8 cellular contexts compared by ENCODE assay signal in genomic region chr3:46931631-46932441, GRCh38. TPM values are rescaled to one million over a fixed set of nuclear protein-coding genes. Genes with fewer than 3 reads are reported as not detected.
DNase-seq lines count a peak whose midpoint lies in the region; ATAC-seq, FAIRE-seq and TF ChIP-seq lines count a peak whose summit lies in the region.

No MANE protein-coding gene starts in this region.

- no peak for TF ChIP-seq EP300 in A549 (IDR thresholded peaks at IDR 0.05)

- no peak for TF ChIP-seq RAD21 in A549 (conservative IDR thresholded peaks at IDR 0.05 in 1 of 2, IDR thresholded peaks at IDR 0.05 in 1 of 2)

- H3K9me3 ChIP-seq in A549, result peaks cover 6% of the 10 kb centered on the region; the same call in 1 of the 3 replicates
- H3K9me3 ChIP-seq in left ventricle myocardium inferior (replicated peaks), result no peaks in the 10 kb centered on the region

- H3K4me1 ChIP-seq in A549, result peaks cover 86% of the 10 kb centered on the region
- peaks cover 100% of the 10 kb centered on the region for H3K4me1 ChIP-seq in left ventricle myocardium inferior

- H3K4me3 Mint-ChIP-seq in activated T-helper 17 cell treated with anti-CD3 and anti-CD28 coated beads, Interleukin-2, amount 50 U/mL, for 72 hours, result peak overlapping the region; percentile 46
- H3K4me3 Mint-ChIP-seq in stimulated activated effector memory CD8-positive, alpha-beta T cell treated with anti-CD3 and anti-CD28 coated beads, Interleukin-12 subunit alpha, Interleukin-12 subunit beta, amount 100 ng/mL, for 72 hours, result peak overlapping the region; percentile 42

- H3K4me3 ChIP-seq in A549 (no peak overlapping the region), left ventricle myocardium inferior (peak overlapping the region; percentile 23)

- H3K4me2 ChIP-seq in A549, result peak overlapping the region; percentile 63

- no peaks in the 10 kb centered on the region for H3K36me3 ChIP-seq in left ventricle myocardium inferior

- peak overlapping the region; percentile 78 for H3K27ac Mint-ChIP-seq in activated T-helper 17 cell treated with anti-CD3 and anti-CD28 coated beads, Interleukin-2, amount 50 U/mL, for 72 hours
- H3K27ac Mint-ChIP-seq in stimulated activated effector memory CD8-positive, alpha-beta T cell treated with anti-CD3 and anti-CD28 coated beads, Interleukin-12 subunit alpha, Interleukin-12 subunit beta, amount 100 ng/mL, for 72 hours, result peak overlapping the region; percentile 88

- H3K27ac ChIP-seq in A549 (peak overlapping the region; percentile 85 to 88), left ventricle myocardium inferior (replicated peaks) (peak overlapping the region; percentile 90)

- TF ChIP-seq CTCF in A549 (IDR thresholded peaks at IDR 0.05), result no peak
- TF ChIP-seq CTCF in left ventricle myocardium inferior (IDR thresholded peaks at IDR 0.05; ENCODE audit: borderline replicate concordance), result no peak

- no peaks in the 10 kb centered on the region for H3K27me3 ChIP-seq in left ventricle myocardium inferior (ENCODE audit: low read depth)

- intact Hi-C loops in left ventricle myocardium inferior (cut with micrococcal nuclease), result no loop called here

- FAIRE-seq in A549 (lab: Jason Lieb, UNC), result no peak

- ATAC-seq in A549, result peak; percentile 15 to 46; a peak in 3 of 6 replicates
- peak; percentile 55 for ATAC-seq in activated T-helper 17 cell treated with anti-CD3 and anti-CD28 coated beads, Interleukin-2, amount 50 U/mL, for 72 hours (replicated peaks)
- ATAC-seq in stimulated activated effector memory CD8-positive, alpha-beta T cell treated with anti-CD3 and anti-CD28 coated beads, Interleukin-12 subunit alpha, Interleukin-12 subunit beta, amount 100 ng/mL, for 72 hours, result peak; percentile 53
- no peak for ATAC-seq in HG03565 (IDR thresholded peaks at IDR 0.05; ENCODE audit: unreplicated experiment)
- no peak for ATAC-seq in HG03378 (IDR thresholded peaks at IDR 0.05; ENCODE audit: unreplicated experiment)

- DNase-seq in A549 (ENCODE audit: low read depth in 1 of 2, low spot score in 1 of 2) (peak in 1 of 2 experiments; percentile 35), HT1080 (ENCODE audit: low read depth) (peak; percentile 50), left ventricle myocardium inferior (peak; percentile 71), HCEC 1CT (no peak)
- no peak for DNase-seq in stimulated activated effector memory CD8-positive, alpha-beta T cell treated with anti-CD3 and anti-CD28 coated beads, Interleukin-12 subunit alpha, Interleukin-12 subunit beta, amount 100 ng/mL, for 72 hours (ENCODE audit: low spot score in 2 of 2)

- no peaks in the 10 kb centered on the region for H3K27me3 Mint-ChIP-seq in activated T-helper 17 cell treated with anti-CD3 and anti-CD28 coated beads, Interleukin-2, amount 50 U/mL, for 72 hours

- H3K36me3 Mint-ChIP-seq in activated T-helper 17 cell treated with anti-CD3 and anti-CD28 coated beads, Interleukin-2, amount 50 U/mL, for 72 hours (ENCODE audit: low read depth), result peaks cover 50% of the 10 kb centered on the region
- peaks cover 54% of the 10 kb centered on the region for H3K36me3 Mint-ChIP-seq in stimulated activated effector memory CD8-positive, alpha-beta T cell treated with anti-CD3 and anti-CD28 coated beads, Interleukin-12 subunit alpha, Interleukin-12 subunit beta, amount 100 ng/mL, for 72 hours

- WGBS in A549 (ENCODE audit: missing lambda C conversion rate), result 35% methylated on average over 6 of the region's 6 CpGs

- CTCF ChIA-PET in A549 (lab: Yijun Ruan, JAX), result interaction anchor here (1.1 to 5.3 kb wide), 3 partner anchors 8 to 23 kb away, joined by 3 to 62 read pairs (median 4); no protein-coding TSS in a partner anchor

- POLR2A ChIA-PET in A549 (lab: Yijun Ruan, JAX), result interaction anchor here (1.4 kb wide), 1 partner anchor 45 kb away, joined by 6 read pairs; the partner anchor contains the start of gene CCDC12

- peaks cover 44% of the 10 kb centered on the region for H3K4me1 Mint-ChIP-seq in activated T-helper 17 cell treated with anti-CD3 and anti-CD28 coated beads, Interleukin-2, amount 50 U/mL, for 72 hours
- peaks cover 70% of the 10 kb centered on the region for H3K4me1 Mint-ChIP-seq in stimulated activated effector memory CD8-positive, alpha-beta T cell treated with anti-CD3 and anti-CD28 coated beads, Interleukin-12 subunit alpha, Interleukin-12 subunit beta, amount 100 ng/mL, for 72 hours

- TF ChIP-seq POLR2A in A549 (IDR thresholded peaks at IDR 0.05; ENCODE audit: low read length), result no peak

- peaks cover 5% of the 10 kb centered on the region for H3K9me3 Mint-ChIP-seq in activated T-helper 17 cell treated with anti-CD3 and anti-CD28 coated beads, Interleukin-2, amount 50 U/mL, for 72 hours
- peaks cover 6% of the 10 kb centered on the region for H3K9me3 Mint-ChIP-seq in stimulated activated effector memory CD8-positive, alpha-beta T cell treated with anti-CD3 and anti-CD28 coated beads, Interleukin-12 subunit alpha, Interleukin-12 subunit beta, amount 100 ng/mL, for 72 hours

TF ChIP-seq in A549, 52 proteins besides CTCF, POLR2A, EP300 and RAD21:
- TF ChIP-seq CEBPB (IDR thresholded peaks at IDR 0.05) (no peak), RNF2 (IDR thresholded peaks at IDR 0.05; ENCODE audit: borderline replicate concordance, low read depth) (no peak), PHF8 (IDR thresholded peaks at IDR 0.05; ENCODE audit: borderline replicate concordance, low read depth) (no peak), MAX (IDR thresholded peaks at IDR 0.05) (no peak)

RNA-seq across cellular contexts. Expression of gene CCDC12, which starts 44.7 kb away (rescaled TPM):
- 21.7 and 34.8 TPM in 2 replicates for polyA plus RNA-seq in A549 (2011; rRNA removed)
- polyA plus RNA-seq in A549 (2012; cell fraction: cytosol; rRNA removed), result 53.8 and 83.7 TPM in 2 replicates
- 44.0 and 54.7 TPM in 2 replicates for polyA plus RNA-seq in A549 (2012; cell fraction: nucleus; rRNA removed)
- polyA plus RNA-seq in A549 (2017; fragmentation: RNase III; extraction: RNeasy Plus Mini Kit Qiagen cat#74134 plus additional on column Dnase treatment), result 74.2 to 81.0 TPM (median 79.2 TPM) in 3 replicates
- 30.5 and 33.9 TPM in 2 replicates for polyA minus RNA-seq in A549 (2011; rRNA and poly(A)+ RNA removed)
- 38.9 and 40.6 TPM in 2 replicates for total RNA-seq in HT1080 (2014; rRNA removed; shearing (Covaris generic))
- polyA plus RNA-seq in HT1080 (2015; cell fraction: cytosol; rRNA removed), result 21.9 and 31.9 TPM in 2 replicates
- 17.6 and 18.7 TPM in 2 replicates for polyA plus RNA-seq in HT1080 (2015; cell fraction: nucleus; rRNA removed)
- total RNA-seq in activated T-helper 17 cell treated with anti-CD3 and anti-CD28 coated beads, Interleukin-2, amount 50 U/mL, for 72 hours, result 10 to 100 TPM; 46.9 to 59.8 TPM
- 31.0 TPM for total RNA-seq in left ventricle myocardium inferior

RNA-seq across cellular contexts. Expression of gene NBEAL2, which starts 47.6 kb away (rescaled TPM):
- polyA plus RNA-seq in A549 (2011; rRNA removed) (9.6 and 13.3 TPM in 2 replicates), A549 (2017; fragmentation: RNase III; extraction: RNeasy Plus Mini Kit Qiagen cat#74134 plus additional on column Dnase treatment) (43.4 to 54.0 TPM (median 47.3 TPM) in 3 replicates)
- 45.5 and 60.4 TPM in 2 replicates for polyA plus RNA-seq in A549 (2012; cell fraction: cytosol; rRNA removed)
- 409 and 469 TPM in 2 replicates for polyA plus RNA-seq in A549 (2012; cell fraction: nucleus; rRNA removed)
- 14.9 and 24.5 TPM in 2 replicates for polyA minus RNA-seq in A549 (2011; rRNA and poly(A)+ RNA removed)
- 42.1 and 42.7 TPM in 2 replicates for total RNA-seq in HT1080 (2014; rRNA removed; shearing (Covaris generic))
- 21.2 and 23.8 TPM in 2 replicates for polyA plus RNA-seq in HT1080 (2015; cell fraction: cytosol; rRNA removed)
- 262 and 275 TPM in 2 replicates for polyA plus RNA-seq in HT1080 (2015; cell fraction: nucleus; rRNA removed)
- total RNA-seq in activated T-helper 17 cell treated with anti-CD3 and anti-CD28 coated beads, Interleukin-2, amount 50 U/mL, for 72 hours, result 100 to 1,000 TPM; 140 to 169 TPM
- total RNA-seq in left ventricle myocardium inferior, result 12.6 TPM

RNA-seq across cellular contexts. Expression of gene PTH1R, which starts 54.3 kb away (rescaled TPM):
- polyA plus RNA-seq in A549 (2011; rRNA removed), result 0.20 and 0.45 TPM in 2 replicates
- 0.63 and 0.83 TPM in 2 replicates for polyA plus RNA-seq in A549 (2012; cell fraction: cytosol; rRNA removed)
- polyA plus RNA-seq in A549 (2012; cell fraction: nucleus; rRNA removed), result 1.7 and 2.2 TPM in 2 replicates
- 0.53 to 0.76 TPM (median 0.54 TPM) in 3 replicates for polyA plus RNA-seq in A549 (2017; fragmentation: RNase III; extraction: RNeasy Plus Mini Kit Qiagen cat#74134 plus additional on column Dnase treatment)
- polyA minus RNA-seq in A549 (2011; rRNA and poly(A)+ RNA removed), result 0.24 and 0.87 TPM in 2 replicates
- total RNA-seq in HT1080 (2014; rRNA removed; shearing (Covaris generic)), result 2.6 and 3.1 TPM in 2 replicates
- polyA plus RNA-seq in HT1080 (2015; cell fraction: cytosol; rRNA removed), result 1.7 TPM in 2 replicates
- 2.4 and 3.9 TPM in 2 replicates for polyA plus RNA-seq in HT1080 (2015; cell fraction: nucleus; rRNA removed)
- total RNA-seq in activated T-helper 17 cell treated with anti-CD3 and anti-CD28 coated beads, Interleukin-2, amount 50 U/mL, for 72 hours, result not detected
- total RNA-seq in left ventricle myocardium inferior, result 6.4 TPM

Comparison
In these comparisons a context has a peak if more than half of its experiments do, and no peak if none do; other contexts are left out.
1. ATAC-seq: peak in A549 (2 of 2), activated T-helper 17 cell treated with anti-CD3 and anti-CD28 coated beads, Interleukin-2, amount 50 U/mL, for 72 hours (single experiment) and stimulated activated effector memory CD8-positive, alpha-beta T cell treated with anti-CD3 and anti-CD28 coated beads, Interleukin-12 subunit alpha, Interleukin-12 subunit beta, amount 100 ng/mL, for 72 hours (single experiment); none in HG03565 (single experiment) and HG03378 (single experiment).
2. DNase-seq: peak in HT1080 (single experiment) and left ventricle myocardium inferior (single experiment); none in stimulated activated effector memory CD8-positive, alpha-beta T cell treated with anti-CD3 and anti-CD28 coated beads, Interleukin-12 subunit alpha, Interleukin-12 subunit beta, amount 100 ng/mL, for 72 hours (0 of 2) and HCEC 1CT (single experiment).